19 cellular contexts compared by ENCODE assay signal in the genomic region with DNA sequence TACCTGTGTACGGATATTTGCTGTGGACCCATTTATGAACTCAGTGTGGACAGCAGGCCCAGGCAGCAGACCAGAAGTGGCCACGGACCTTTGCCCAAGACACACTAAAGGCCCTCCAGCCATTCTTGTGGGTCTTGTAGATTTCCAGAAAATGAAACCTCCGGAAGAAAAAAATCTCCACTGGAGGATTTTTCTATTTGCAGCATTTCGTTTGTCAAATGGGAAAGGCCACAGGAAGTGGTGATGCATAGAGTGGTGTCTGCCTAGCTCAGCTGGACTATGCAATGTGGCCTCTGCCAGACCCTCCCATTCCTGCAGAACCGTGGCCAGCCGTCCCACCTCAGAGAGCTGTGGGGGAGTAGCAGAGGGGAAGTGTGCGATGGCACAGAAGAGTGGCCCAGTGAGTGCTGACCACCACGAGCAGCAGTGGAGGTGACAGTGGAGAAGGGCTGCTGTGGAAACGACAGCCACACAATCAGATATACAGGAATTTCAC. TPM values are rescaled to one million over a fixed set of nuclear protein-coding genes. Genes with fewer than 3 reads are reported as not detected.
A peak's percentile ranks its signal among the peaks of the same experiment; 100 is the strongest.
DNase-seq lines count a peak whose midpoint lies in the region; ATAC-seq and TF ChIP-seq lines count a peak whose summit lies in the region.
"Had no signal": no experiment of that assay in that cellular context is flagged by ENCODE, and none has a peak within 500 bp of the region (broad histone marks: within the 10 kb centered on the region; RNA-seq: fewer than 3 reads in every experiment).

No MANE protein-coding gene starts in this region.

- TF ChIP-seq CTCF in prostate gland (IDR thresholded peaks at IDR 0.05) = no peak

- no peak overlapping the region for H3K4me3 ChIP-seq in prostate gland
- H3K4me3 ChIP-seq: GM23248, HAP-1 had no signal

- WGBS in prostate gland = 89% methylated on average over 9 of the region's 9 CpGs

- no peak overlapping the region for H3K27ac ChIP-seq in prostate gland
- H3K27ac ChIP-seq: GM23248, HL-60 had no signal

- peaks cover 5% of the 10 kb centered on the region for H3K4me1 ChIP-seq in prostate gland (replicated peaks)
- H3K4me1 ChIP-seq: HAP-1 had no signal

- no peak for ATAC-seq in GM18517 (IDR thresholded peaks at IDR 0.05; ENCODE audit: unreplicated experiment)

- DNase-seq in HT1080 (ENCODE audit: low read depth) = peak; percentile 19
- peak; percentile 25 for DNase-seq in MV-4-11 (lab: John Stamatoyannopoulos, UW)
- DNase-seq in UCSD-AML1 (lab: John Stamatoyannopoulos, UW; ENCODE audit: unreplicated experiment) = peak; percentile 43
- DNase-seq in prostate gland (ENCODE audit: low spot score) = no peak
- no peak for DNase-seq in posterior vena cava (ENCODE audit: low spot score)
- DNase-seq: ACHN; BE2C; C1 segment of cervical spinal cord; CD4-positive, CD25-positive, alpha-beta regulatory T cell; CD8-positive, alpha-beta memory T cell; COR-L47; DMS 273 treated with DMSO at 0.1 percent for 48 hours; DMS53; DND-41; GM23248 had no signal

- H3K27me3 ChIP-seq in prostate gland (replicated peaks; ENCODE audit: insufficient read depth) = no peaks in the 10 kb centered on the region

- no peaks in the 10 kb centered on the region for H3K9me3 ChIP-seq in prostate gland
- H3K9me3 ChIP-seq: BE2C, HAP-1 had no signal

- intact Hi-C loops in prostate gland (cut with DNase I) = no loop called here
- intact Hi-C loops in posterior vena cava (cut with DNase I) = loop anchor here in 1 of 2 donors (10.0 kb wide), 1 partner anchor 61 kb away; no protein-coding TSS in a partner anchor

- no peaks in the 10 kb centered on the region for H3K36me3 ChIP-seq in prostate gland
- H3K36me3 ChIP-seq: BE2C, HAP-1 had no signal

- TF ChIP-seq POLR2A in prostate gland (IDR thresholded peaks at IDR 0.05) = no peak

RNA-seq across cellular contexts. Expression of gene INSM1, which starts 24.0 kb away (rescaled TPM):
- total RNA-seq in HT1080 (2014; rRNA removed; shearing (Covaris generic)) = not detected in 2 replicates
- not detected in 2 replicates for polyA plus RNA-seq in HT1080 (2015; cell fraction: cytosol; rRNA removed)
- not detected in 2 replicates for polyA plus RNA-seq in HT1080 (2015; cell fraction: nucleus; rRNA removed)
- total RNA-seq in prostate gland = 1 to 10 TPM in 1 of 2 donors, under 1 TPM in 1; 0.82 to 1.5 TPM
- total RNA-seq in posterior vena cava = not detected
- total RNA-seq: GM23248 had no signal
- polyA plus RNA-seq: CD4-positive, CD25-positive, alpha-beta regulatory T cell; CD8-positive, alpha-beta memory T cell; GM23248; IgD-negative memory B cell had no signal

Comparison
In these comparisons a context has a peak if more than half of its experiments do, and no peak if none do; other contexts are left out.
1. DNase-seq: peak in HT1080 (single experiment), MV-4-11 (single experiment) and UCSD-AML1 (single experiment); none in prostate gland (single experiment) and posterior vena cava (single experiment).